Comparison of ENCODE assay signal across 8 cellular contexts in genomic region chr5:98771389-98772109, GRCh38. TPM values are rescaled to one million over a fixed set of nuclear protein-coding genes. Genes with fewer than 3 reads are reported as not detected.
DNase-seq lines count a peak whose midpoint lies in the region; ATAC-seq and TF ChIP-seq lines count a peak whose summit lies in the region.

No MANE protein-coding gene starts in this region.

- POLR2A ChIA-PET in HEK293T (lab: Yijun Ruan, JAX), result interaction anchor here (0.9 to 1.2 kb wide), 2 partner anchors 11 to 103 kb away, joined by 3 read pairs; no protein-coding TSS in a partner anchor

- peaks cover 4% of the 10 kb centered on the region for H3K27me3 ChIP-seq in WERI-Rb-1 (ENCODE audit: insufficient read depth, low read depth, severe bottlenecking)
- H3K27me3 ChIP-seq in lower lobe of right lung (ENCODE audit: low read depth), result peaks cover 6% of the 10 kb centered on the region

- TF ChIP-seq CTCF in WERI-Rb-1 (IDR thresholded peaks at IDR 0.05; ENCODE audit: low read depth, low read length) (peak; percentile 65), lower lobe of right lung (IDR thresholded peaks at IDR 0.05) (peak; percentile 83)

- CTCF ChIA-PET in HEK293T (lab: Yijun Ruan, JAX), result interaction anchor here (0.9 to 5.5 kb wide), 5 partner anchors 10 to 289 kb away, joined by 3 to 56 read pairs (median 3); no protein-coding TSS in a partner anchor

- intact Hi-C loops in lower lobe of right lung (cut with DNase I), result no loop called here

- peak; percentile 93 for DNase-seq in DMS 273 (lab: John Stamatoyannopoulos, UW; ENCODE audit: unreplicated experiment)
- peak; percentile 45 for DNase-seq in HEK293T (ENCODE audit: extremely low spot score)
- DNase-seq in NCI-H2196 treated with DMSO at 0.1 percent for 48 hours (lab: John Stamatoyannopoulos, UW; ENCODE audit: unreplicated experiment), result peak; percentile 60
- DNase-seq in WERI-Rb-1, result peak; percentile 73
- DNase-seq in ecto neural progenitor cell (ENCODE audit: low spot score), result peak; percentile 63
- DNase-seq in lower lobe of right lung, result no peak
- DNase-seq in stimulated activated CD8-positive, alpha-beta memory T cell treated with anti-CD3 and anti-CD28 coated beads, Interleukin-4, amount 100 ng/mL, for 48 hours, result peak; percentile 62

- H3K36me3 ChIP-seq in WERI-Rb-1 (peaks cover 6% of the 10 kb centered on the region), lower lobe of right lung (no peaks in the 10 kb centered on the region)

- no peak overlapping the region; the same call in 1 of the 2 replicates for H3K27ac ChIP-seq in WERI-Rb-1
- H3K27ac ChIP-seq in lower lobe of right lung, result peak overlapping the region; percentile 70

- peak in 1 of 2 donors; percentile 48 for ATAC-seq in lower lobe of right lung
- no peak for ATAC-seq in HG02852 (IDR thresholded peaks at IDR 0.05; ENCODE audit: unreplicated experiment)

- H3K9me3 ChIP-seq in WERI-Rb-1 (ENCODE audit: severe bottlenecking) (no peaks in the 10 kb centered on the region), lower lobe of right lung (no peaks in the 10 kb centered on the region)

- peak overlapping the region; percentile 69 for H3K4me3 ChIP-seq in WERI-Rb-1 (ENCODE audit: low read depth, low read length)
- H3K4me3 ChIP-seq in lower lobe of right lung, result peak overlapping the region; percentile 74

- H3K4me1 ChIP-seq in lower lobe of right lung, result peaks cover 65% of the 10 kb centered on the region

TF ChIP-seq in HEK293T, 16 proteins besides CTCF, POLR2A, EP300 and RAD21:
- TF ChIP-seq PKNOX1 (IDR thresholded peaks at IDR 0.05) (peak; percentile 87), CTBP1 (IDR thresholded peaks at IDR 0.05; ENCODE audit: borderline replicate concordance) (peak; percentile 65), BHLHE40 (IDR thresholded peaks at IDR 0.05; ENCODE audit: borderline replicate concordance) (no peak), TARDBP (IDR thresholded peaks at IDR 0.05) (no peak), L3MBTL2 (conservative IDR thresholded peaks at IDR 0.05) (no peak)

RNA-seq across cellular contexts. Expression of gene RGMB, which starts 1.9 kb away (rescaled TPM):
- 22.9 TPM for total RNA-seq in lower lobe of right lung
